In genomic region chr1:40977721-40978120, GRCh38 we compare ENCODE assay signal across 1 cellular context.
TF ChIP-seq lines count a peak whose summit lies in the region.

No MANE protein-coding gene starts in this region.

TF ChIP-seq in SK-N-SH, 30 proteins besides CTCF, POLR2A, EP300 and RAD21:
- TF ChIP-seq REST (IDR thresholded peaks at IDR 0.05; ENCODE audit: low read depth, low read length): no peak
- no peak for TF ChIP-seq IRF3 (IDR thresholded peaks at IDR 0.05; ENCODE audit: low read depth, low read length)
- no peak for TF ChIP-seq FOSL2 (IDR thresholded peaks at IDR 0.05; ENCODE audit: borderline replicate concordance, low read depth)
- TF ChIP-seq RFX5 (IDR thresholded peaks at IDR 0.05; ENCODE audit: low read length): no peak
- TF ChIP-seq GABPA (IDR thresholded peaks at IDR 0.05; ENCODE audit: low read depth): no peak
- TF ChIP-seq YY1 (IDR thresholded peaks at IDR 0.05; ENCODE audit: low read depth): no peak
- no peak for TF ChIP-seq USF1 (IDR thresholded peaks at IDR 0.05; ENCODE audit: borderline replicate concordance, low read depth)
- TF ChIP-seq NFIC (IDR thresholded peaks at IDR 0.05; ENCODE audit: borderline replicate concordance): no peak
